11 cellular contexts compared by ENCODE assay signal in the genomic region with DNA sequence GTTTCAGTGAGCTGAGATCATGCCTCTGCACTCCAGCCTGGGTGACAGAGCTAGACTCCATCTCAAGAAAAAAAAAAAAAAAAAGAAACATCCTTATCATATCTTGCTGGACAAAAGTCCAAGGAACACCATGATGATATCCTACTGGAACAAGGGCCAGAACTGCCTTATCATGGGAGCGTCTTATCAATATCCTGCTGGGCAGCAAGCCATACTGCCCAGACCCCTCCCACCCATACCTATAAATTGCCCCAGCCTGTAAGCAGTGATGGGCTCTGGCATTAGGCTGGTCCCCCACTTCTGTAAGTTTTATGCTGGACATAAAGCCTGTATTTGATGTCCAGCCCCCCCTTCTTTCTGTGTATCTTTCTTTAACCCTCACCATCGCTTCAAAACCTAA. TPM values are rescaled to one million over a fixed set of nuclear protein-coding genes. Genes with fewer than 3 reads are reported as not detected.
"Had no signal": no experiment of that assay in that cellular context is flagged by ENCODE, and none has a peak within 500 bp of the region (broad histone marks: within the 10 kb centered on the region; RNA-seq: fewer than 3 reads in every experiment).

No MANE protein-coding gene starts in this region.

- H3K9ac ChIP-seq: GM23248 had no signal

- H3K4me1 ChIP-seq: HAP-1 had no signal

- H3K4me3 ChIP-seq: GM23248, GM23338, HAP-1 had no signal

- DNase-seq: GM23248, GOT3, H7, H9, HCEC 1CT, HFFc6 had no signal

- FAIRE-seq: H1, H54 had no signal

- H3K4me2 ChIP-seq: GM23338 had no signal

- H3K36me3 ChIP-seq: HAP-1 had no signal

- H2AFZ ChIP-seq: GM23248, GM23338 had no signal

- ATAC-seq: GM23338 had no signal

- H3K27ac ChIP-seq: GM23248 had no signal

RNA-seq across cellular contexts. Expression of a gene that starts 37.1 kb away (rescaled TPM):
- total RNA-seq: GM23248, H4, HFFc6 had no signal
